ENCODE assay signal across 17 cellular contexts in the genomic region with DNA sequence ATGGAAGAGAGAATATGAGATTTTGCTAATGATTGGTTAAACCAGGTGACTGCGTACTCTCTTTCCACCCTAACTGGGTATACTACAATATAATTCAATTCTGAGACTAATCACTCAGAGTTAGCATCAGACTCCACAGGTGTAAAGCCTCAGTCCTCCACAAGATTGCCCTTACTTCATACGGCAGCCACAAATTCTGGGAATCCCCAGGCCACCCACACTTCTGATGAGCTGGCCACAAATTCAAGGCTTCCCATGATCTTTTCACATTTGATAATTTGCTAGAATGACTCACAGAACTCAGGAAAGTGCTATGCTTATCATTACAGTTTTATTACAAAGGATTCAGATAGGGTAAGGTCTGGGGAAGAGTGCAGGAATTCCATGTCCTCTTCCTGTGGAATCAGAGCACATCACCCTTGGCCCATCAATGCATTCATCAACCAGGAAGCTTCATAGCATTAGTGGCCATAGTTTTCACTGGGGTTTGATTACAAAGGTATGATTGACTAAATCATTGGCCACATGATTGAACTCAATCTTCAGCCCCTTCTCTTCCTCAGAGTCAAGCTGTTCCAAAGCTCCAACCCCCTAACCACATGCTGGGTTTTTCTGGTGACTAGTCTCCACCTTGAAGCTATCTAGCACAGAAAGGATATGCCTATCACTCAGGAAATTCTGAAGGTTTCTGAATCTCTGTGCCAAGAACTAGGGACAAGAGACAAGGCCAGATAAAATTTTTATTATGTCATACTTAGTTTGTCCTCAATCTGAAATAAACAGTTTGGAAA.
DNase-seq lines count a peak whose midpoint lies in the region; TF ChIP-seq lines count a peak whose summit lies in the region.
"Had no signal": no experiment of that assay in that cellular context is flagged by ENCODE, and none has a peak within 500 bp of the region (broad histone marks: within the 10 kb centered on the region; RNA-seq: fewer than 3 reads in every experiment).

No MANE protein-coding gene starts in this region.

- no peak for TF ChIP-seq POLR2A in esophagus muscularis mucosa (IDR thresholded peaks at IDR 0.05; ENCODE audit: low read depth)

- H3K14ac ChIP-seq in H9 (ENCODE audit: insufficient read depth, low read length) = no peak overlapping the region

- H3K4me2 ChIP-seq in H9 (ENCODE audit: insufficient read depth, insufficient read length, low read length) = no peak overlapping the region
- H3K4me2 ChIP-seq: BLaER1 had no signal

- no peaks in the 10 kb centered on the region for H3K4me1 ChIP-seq in esophagus muscularis mucosa
- H3K4me1 ChIP-seq in H9 (ENCODE audit: insufficient read depth, low read length) = no peaks in the 10 kb centered on the region
- H3K4me1 ChIP-seq: BLaER1, left ventricle myocardium inferior had no signal

- no peak overlapping the region for H2AK5ac ChIP-seq in H9 (ENCODE audit: insufficient read length, low read length)

- H3K27ac Mint-ChIP-seq in activated CD4-positive, alpha-beta T cell treated with anti-CD3 and anti-CD28 coated beads, Interleukin-2, amount 10 ng/mL, durations not matched to agents 7 days and 5 days = no peak overlapping the region
- H3K27ac Mint-ChIP-seq in activated naive CD8-positive, alpha-beta T cell treated with anti-CD3 and anti-CD28 coated beads for 36 hours = peak overlapping the region; percentile 50
- H3K27ac Mint-ChIP-seq in H9 = no peak overlapping the region

- POLR2A ChIA-PET in activated CD4-positive, alpha-beta T cell treated with anti-CD3 and anti-CD28 coated beads, Interleukin-2, amount 10 ng/mL, durations not matched to agents 7 days and 5 days (lab: Charles Lee) = no interaction called here

- CTCF ChIA-PET in activated CD4-positive, alpha-beta T cell treated with anti-CD3 and anti-CD28 coated beads, Interleukin-2, amount 10 ng/mL, durations not matched to agents 7 days and 5 days (lab: Charles Lee) = no interaction called here

- TF ChIP-seq CTCF in esophagus muscularis mucosa (IDR thresholded peaks at IDR 0.05) (no peak), H9 (conservative IDR thresholded peaks at IDR 0.05) (no peak)

- H3K36me3 Mint-ChIP-seq in activated CD4-positive, alpha-beta T cell treated with anti-CD3 and anti-CD28 coated beads, Interleukin-2, amount 10 ng/mL, durations not matched to agents 7 days and 5 days (ENCODE audit: low read depth) = peaks cover 21% of the 10 kb centered on the region
- peaks cover 2% of the 10 kb centered on the region for H3K36me3 Mint-ChIP-seq in activated naive CD8-positive, alpha-beta T cell treated with anti-CD3 and anti-CD28 coated beads for 36 hours
- H3K36me3 Mint-ChIP-seq in H9 (ENCODE audit: insufficient read depth in 1 of 3, low read depth in 3 of 3) = no peaks in the 10 kb centered on the region

- no peak overlapping the region for H4K5ac ChIP-seq in H9 (ENCODE audit: insufficient read length, low read depth, low read length)

- H3K23ac ChIP-seq in H9 (ENCODE audit: insufficient read length, low read depth, low read length) = no peak overlapping the region

- H4K91ac ChIP-seq in H9 (ENCODE audit: insufficient read length, low read depth, low read length) = no peak overlapping the region

- H3K4ac ChIP-seq in H9 (ENCODE audit: low read depth, low read length) = no peak overlapping the region

- no peak overlapping the region for H3K9ac ChIP-seq in H9 (ENCODE audit: extremely low read depth, insufficient read length, low read length)
- H3K9ac ChIP-seq: BLaER1 had no signal

- no peak overlapping the region for H3K4me3 ChIP-seq in esophagus muscularis mucosa
- H3K4me3 ChIP-seq: BLaER1, left ventricle myocardium inferior had no signal

- H3K79me2 ChIP-seq in H9 (ENCODE audit: insufficient read depth, low read length) = no peaks in the 10 kb centered on the region

- peaks cover 21% of the 10 kb centered on the region for H3K9me3 Mint-ChIP-seq in activated CD4-positive, alpha-beta T cell treated with anti-CD3 and anti-CD28 coated beads, Interleukin-2, amount 10 ng/mL, durations not matched to agents 7 days and 5 days
- peaks cover 2% of the 10 kb centered on the region for H3K9me3 Mint-ChIP-seq in activated naive CD8-positive, alpha-beta T cell treated with anti-CD3 and anti-CD28 coated beads for 36 hours
- no peaks in the 10 kb centered on the region for H3K9me3 Mint-ChIP-seq in H9

- no peaks in the 10 kb centered on the region for H3K23me2 ChIP-seq in H9 (ENCODE audit: insufficient read length, low read depth, low read length, poor library complexity, severe bottlenecking)

- H2BK15ac ChIP-seq in H9 (ENCODE audit: low read depth, low read length) = no peak overlapping the region

- H3K36me3 ChIP-seq in esophagus muscularis mucosa = no peaks in the 10 kb centered on the region
- H3K36me3 ChIP-seq: BLaER1, brain microvascular endothelial cell, left ventricle myocardium inferior had no signal

- no peaks in the 10 kb centered on the region for H4K20me1 ChIP-seq in H9 (ENCODE audit: control insufficient read depth, insufficient read depth, insufficient read length)
- H4K20me1 ChIP-seq: BLaER1 had no signal

- no peak overlapping the region for H2AFZ ChIP-seq in H9 (ENCODE audit: low read length)

- H3K18ac ChIP-seq in H9 (ENCODE audit: insufficient read length, low read depth, low read length) = no peak overlapping the region

- H3K27ac ChIP-seq in esophagus muscularis mucosa (replicated peaks in 1 of 4) (no peak overlapping the region), H9 (ENCODE audit: insufficient read length, low read depth, low read length) (no peak overlapping the region)
- H3K27ac ChIP-seq: BLaER1, brain microvascular endothelial cell, left ventricle myocardium inferior had no signal

- TF ChIP-seq EP300 in esophagus muscularis mucosa (IDR thresholded peaks at IDR 0.05) = no peak

- H3T11ph ChIP-seq in H9 (ENCODE audit: low read length) = no peak overlapping the region

- H3K56ac ChIP-seq in H9 (ENCODE audit: insufficient read length, low read depth, low read length) = no peak overlapping the region

- H3K27me3 ChIP-seq in esophagus muscularis mucosa = no peaks in the 10 kb centered on the region
- H3K27me3 ChIP-seq in H9 (ENCODE audit: insufficient read depth, low read length) = no peaks in the 10 kb centered on the region
- H3K27me3 ChIP-seq: BLaER1, brain microvascular endothelial cell had no signal

- intact Hi-C loops in esophagus muscularis mucosa (cut with DNase I) = no loop called here

- peaks cover 42% of the 10 kb centered on the region for H3K4me1 Mint-ChIP-seq in activated CD4-positive, alpha-beta T cell treated with anti-CD3 and anti-CD28 coated beads, Interleukin-2, amount 10 ng/mL, durations not matched to agents 7 days and 5 days
- H3K4me1 Mint-ChIP-seq in activated naive CD8-positive, alpha-beta T cell treated with anti-CD3 and anti-CD28 coated beads for 36 hours = peaks cover 49% of the 10 kb centered on the region
- H3K4me1 Mint-ChIP-seq in H9 = no peaks in the 10 kb centered on the region

- H4K8ac ChIP-seq in H9 (replicated peaks; ENCODE audit: insufficient read length, low read depth, low read length) = no peak overlapping the region

- H2BK12ac ChIP-seq in H9 (ENCODE audit: insufficient read length, low read depth, low read length) = no peak overlapping the region

- WGBS in esophagus muscularis mucosa = 92% methylated on average over 2 of the region's 2 CpGs
- no CpG with 5 or more reads among the region's 2 CpGs for WGBS in H9 (ENCODE audit: extremely low coverage, insufficient read length, low lambda C conversion rate)

- no peaks in the 10 kb centered on the region for H3K27me3 Mint-ChIP-seq in activated CD4-positive, alpha-beta T cell treated with anti-CD3 and anti-CD28 coated beads, Interleukin-2, amount 10 ng/mL, durations not matched to agents 7 days and 5 days
- no peaks in the 10 kb centered on the region for H3K27me3 Mint-ChIP-seq in activated naive CD8-positive, alpha-beta T cell treated with anti-CD3 and anti-CD28 coated beads for 36 hours
- no peaks in the 10 kb centered on the region for H3K27me3 Mint-ChIP-seq in H9 (ENCODE audit: low read depth)

- H2BK20ac ChIP-seq in H9 (ENCODE audit: low read depth, low read length, poor library complexity, severe bottlenecking) = no peak overlapping the region

- no peaks in the 10 kb centered on the region for H3K79me1 ChIP-seq in H9 (ENCODE audit: insufficient read depth, low read depth, low read length, poor library complexity, severe bottlenecking)

- no peak overlapping the region for H3K4me3 Mint-ChIP-seq in activated CD4-positive, alpha-beta T cell treated with anti-CD3 and anti-CD28 coated beads, Interleukin-2, amount 10 ng/mL, durations not matched to agents 7 days and 5 days
- no peak overlapping the region for H3K4me3 Mint-ChIP-seq in activated naive CD8-positive, alpha-beta T cell treated with anti-CD3 and anti-CD28 coated beads for 36 hours
- no peak overlapping the region for H3K4me3 Mint-ChIP-seq in H9

- no peak overlapping the region for H2BK120ac ChIP-seq in H9 (ENCODE audit: low read depth, low read length, poor library complexity, severe bottlenecking)

- peaks cover 0 to 4% (median 0%) of the 10 kb centered on the region in 4 donors for H3K9me3 ChIP-seq in esophagus muscularis mucosa
- no peaks in the 10 kb centered on the region for H3K9me3 ChIP-seq in H9 (ENCODE audit: control insufficient read depth, low read depth, low read length)
- H3K9me3 ChIP-seq: BLaER1, left ventricle myocardium inferior had no signal

- peak; percentile 3 to 26 for DNase-seq in activated CD4-positive, alpha-beta T cell treated with anti-CD3 and anti-CD28 coated beads for 24 hours (ENCODE audit: low read depth in 2 of 2)
- DNase-seq in activated CD4-positive, alpha-beta T cell treated with anti-CD3 and anti-CD28 coated beads, Interleukin-2, amount 10 ng/mL, durations not matched to agents 7 days and 5 days = no peak
- DNase-seq in NCI-H226 = peak; percentile 3
- peak; percentile 39 for DNase-seq in activated naive CD8-positive, alpha-beta T cell treated with anti-CD3 and anti-CD28 coated beads for 36 hours
- peak; percentile 60 for DNase-seq in stimulated activated CD4-positive, alpha-beta T cell treated with anti-CD3 and anti-CD28 coated beads, Interleukin-4, amount 100 ng/mL, for 24 hours
- no peak for DNase-seq in esophagus muscularis mucosa (ENCODE audit: extremely low spot score)
- no peak for DNase-seq in H9
- no peak for DNase-seq in epidermal melanocyte (ENCODE audit: insufficient read length, low spot score)
- DNase-seq: 8988T, brain microvascular endothelial cell, left ventricle myocardium inferior, MV-4-11, NCI-H526 treated with DMSO at 0.1 percent for 48 hours, nucleus accumbens, T-helper 9 cell, trophoblast cell had no signal

- H2BK5ac ChIP-seq in H9 (ENCODE audit: insufficient read length, low read length) = no peak overlapping the region

Comparison
In these comparisons a context has a peak if more than half of its experiments do, and no peak if none do; other contexts are left out.
1. DNase-seq: peak in activated CD4-positive, alpha-beta T cell treated with anti-CD3 and anti-CD28 coated beads for 24 hours (2 of 2), NCI-H226 (single experiment), activated naive CD8-positive, alpha-beta T cell treated with anti-CD3 and anti-CD28 coated beads for 36 hours (single experiment) and stimulated activated CD4-positive, alpha-beta T cell treated with anti-CD3 and anti-CD28 coated beads, Interleukin-4, amount 100 ng/mL, for 24 hours (single experiment); none in activated CD4-positive, alpha-beta T cell treated with anti-CD3 and anti-CD28 coated beads, Interleukin-2, amount 10 ng/mL, durations not matched to agents 7 days and 5 days (single experiment), esophagus muscularis mucosa (single experiment), H9 (single experiment) and epidermal melanocyte (single experiment).